Comparison of ENCODE assay signal across 8 cellular contexts in the genomic region with DNA sequence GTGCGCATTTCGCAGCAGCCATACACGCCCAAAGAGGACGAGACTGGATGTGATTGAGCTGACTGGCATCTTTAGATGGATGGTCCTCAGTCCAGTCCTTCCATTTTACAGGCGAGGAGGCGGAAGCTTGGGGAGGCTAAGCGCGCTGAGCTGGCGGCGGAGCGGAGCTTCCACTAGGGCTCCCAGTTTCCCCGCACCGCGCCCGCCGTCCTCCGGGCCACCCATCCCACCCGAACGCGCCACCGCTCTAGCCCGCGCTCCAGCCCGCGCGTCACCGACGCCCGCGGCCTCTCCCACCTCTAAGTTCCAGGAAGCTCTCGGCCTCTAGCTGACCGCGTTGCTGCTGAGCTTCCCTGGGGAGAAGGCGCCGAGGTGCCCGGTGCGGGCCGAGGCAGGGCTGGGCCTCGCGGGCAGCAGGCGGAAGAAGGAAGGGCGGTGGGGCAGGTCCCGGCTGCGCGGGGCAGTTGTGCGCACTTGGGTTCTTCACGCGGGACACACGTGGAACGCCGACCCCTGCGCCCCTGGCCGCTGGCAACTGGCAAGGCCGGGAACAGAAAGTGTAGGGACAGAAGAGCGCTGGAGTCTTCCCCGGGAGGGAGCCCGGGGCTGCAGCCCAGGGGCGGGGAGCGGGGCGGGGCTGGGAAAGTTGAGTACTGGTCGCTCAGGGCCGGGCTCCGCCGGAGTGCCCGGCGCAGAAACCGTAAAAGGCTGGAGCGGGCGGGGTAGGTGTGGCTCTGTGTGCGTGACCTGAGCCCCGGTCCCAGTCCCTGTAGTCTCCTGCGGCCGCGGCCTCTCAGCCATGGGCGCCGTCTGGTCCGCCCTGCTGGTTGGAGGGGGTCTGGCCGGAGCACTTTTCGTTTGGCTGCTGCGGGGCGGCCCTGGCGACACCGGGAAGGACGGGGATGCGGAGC. TPM values are rescaled to one million over a fixed set of nuclear protein-coding genes. Genes with fewer than 3 reads are reported as not detected.
DNase-seq lines count a peak whose midpoint lies in the region; ATAC-seq and TF ChIP-seq lines count a peak whose summit lies in the region.

Gene STBD1 (plus strand): TSS at position 763 of the 911 bp plus-strand sequence. CDS start 37 bp downstream, at position 800.

- peak; percentile 15 for DNase-seq in AG04450 (ENCODE audit: low read depth, low spot score)
- peak; percentile 56 for DNase-seq in GM13976 (ENCODE audit: low spot score)
- peak; percentile 40 for DNase-seq in NCI-H460 (ENCODE audit: extremely low read depth, low read depth)
- peak in 2 of 3 experiments; percentile 5 to 7 for DNase-seq in activated CD8-positive, alpha-beta memory T cell treated with anti-CD3 and anti-CD28 coated beads for 48 hours (ENCODE audit: low read depth in 2 of 3, low spot score in 2 of 3)
- no peak for DNase-seq in esophagus muscularis mucosa (ENCODE audit: extremely low spot score)
- DNase-seq in superior temporal gyrus (ENCODE audit: extremely low spot score): peak; percentile 43

- H3K4me3 ChIP-seq in AG04450 (ENCODE audit: low read depth, low read length) (peak within 1 kb of the TSS; percentile 77), esophagus muscularis mucosa (peak within 1 kb of the TSS; percentile 63 to 95 (median 73)), mononuclear cell (ENCODE audit: low read length) (peak within 1 kb of the TSS; percentile 56)

- POLR2A ChIA-PET in AG04450 (lab: Yijun Ruan, JAX): interaction anchor here (0.6 to 1.2 kb wide), 3 partner anchors 98 to 451 kb away, joined by 3 to 4 read pairs (median 3); no protein-coding TSS in a partner anchor

- CTCF ChIA-PET in AG04450 (lab: Charles Lee): interaction anchor here (1.5 to 4.0 kb wide), 4 partner anchors 10 to 126 kb away, joined by 6 to 63 read pairs (median 7); no protein-coding TSS in a partner anchor

- TF ChIP-seq EP300 in esophagus muscularis mucosa (IDR thresholded peaks at IDR 0.05): no peak

- ATAC-seq in HG03442 (IDR thresholded peaks at IDR 0.05; ENCODE audit: unreplicated experiment): no peak

- H3K27me3 ChIP-seq in AG04450 (ENCODE audit: control insufficient read depth, insufficient read depth, low read length) (no peaks in the 10 kb centered on the region), esophagus muscularis mucosa (no peaks in the 10 kb centered on the region), mononuclear cell (ENCODE audit: insufficient read depth, low read length) (no peaks in the 10 kb centered on the region)

- peaks cover 0 to 17% (median 8%) of the 10 kb centered on the region in 4 donors for H3K36me3 ChIP-seq in esophagus muscularis mucosa

- intact Hi-C loops in esophagus muscularis mucosa (cut with DNase I): loop anchor here (5.0 kb wide), 3 partner anchors 54 to 129 kb away; partner anchors contain the start of genes CCDC158 and FAM47E

- H3K4me1 ChIP-seq in esophagus muscularis mucosa (peaks cover 28 to 52% (median 45%) of the 10 kb centered on the region in 4 donors), mononuclear cell (ENCODE audit: insufficient read depth, low read length) (peaks cover 50% of the 10 kb centered on the region)

- H3K27ac ChIP-seq in AG04450 (ENCODE audit: low read depth, low read length) (peak within 1 kb of the TSS; percentile 47), esophagus muscularis mucosa (replicated peaks in 1 of 4) (peak within 1 kb of the TSS; percentile 88 to 90 (median 90))

- no peaks in the 10 kb centered on the region; the same call in 1 of the 2 replicates for H3K9me3 ChIP-seq in AG04450 (ENCODE audit: control insufficient read depth, insufficient read depth, low read length)
- no peaks in the 10 kb centered on the region for H3K9me3 ChIP-seq in esophagus muscularis mucosa
- no peaks in the 10 kb centered on the region for H3K9me3 ChIP-seq in mononuclear cell (ENCODE audit: low read depth, low read length)

- no peak for TF ChIP-seq CTCF in AG04450 (IDR thresholded peaks at IDR 0.05; ENCODE audit: low read depth, low read length)
- TF ChIP-seq CTCF in GM13976 (IDR thresholded peaks at IDR 0.05; ENCODE audit: borderline replicate concordance, control extremely low read depth, extremely low read depth, insufficient read depth, missing control alignments): no peak
- no peak for TF ChIP-seq CTCF in esophagus muscularis mucosa (IDR thresholded peaks at IDR 0.05)

- in situ Hi-C loops in GM13976 (cut with MboI; ENCODE audit: low sequenced_read_pairs, unreplicated experiment): no loop called here

- under 1% methylated on average over 39 of the region's 85 CpGs for WGBS in esophagus muscularis mucosa

- TF ChIP-seq POLR2A in esophagus muscularis mucosa (IDR thresholded peaks at IDR 0.05; ENCODE audit: low read depth): peak; percentile 54

RNA-seq across cellular contexts. Expression of gene STBD1, which starts in this region (rescaled TPM):
- 0.69 and 0.92 TPM in 2 replicates for polyA plus RNA-seq in AG04450 (2011; rRNA removed)
- 0.48 and 1.1 TPM in 2 replicates for polyA minus RNA-seq in AG04450 (2011; rRNA and poly(A)+ RNA removed)
- total RNA-seq in NCI-H460 (2014; rRNA removed; shearing (Covaris generic)): 1.9 and 3.3 TPM in 2 replicates
- polyA plus RNA-seq in NCI-H460 (2014; cell fraction: nucleus; rRNA removed): 1.1 and 4.1 TPM in 2 replicates
- 10 to 100 TPM; 14.8 to 30.2 (median 17.7) TPM for total RNA-seq in esophagus muscularis mucosa
- not detected for total RNA-seq in mononuclear cell
